12 cellular contexts compared by ENCODE assay signal in genomic region chr21:39037807-39038405, GRCh38.
DNase-seq lines count a peak whose midpoint lies in the region; ATAC-seq and TF ChIP-seq lines count a peak whose summit lies in the region.
"Had no signal": no experiment of that assay in that cellular context is flagged by ENCODE, and none has a peak within 500 bp of the region (broad histone marks: within the 10 kb centered on the region; RNA-seq: fewer than 3 reads in every experiment).

No MANE protein-coding gene starts in this region.

- no peaks in the 10 kb centered on the region for H3K36me3 Mint-ChIP-seq in activated T-cell treated with anti-CD3 and anti-CD28 coated beads, Interleukin-2, amount 50 U/mL, for 72 hours (ENCODE audit: insufficient read depth in 2 of 2)
- H3K36me3 Mint-ChIP-seq in endodermal cell (ENCODE audit: low read depth): no peaks in the 10 kb centered on the region

- TF ChIP-seq POLR2A in NB4 (IDR thresholded peaks at IDR 0.05; ENCODE audit: extremely low read depth, insufficient read length): no peak

- no peaks in the 10 kb centered on the region for H4K20me1 ChIP-seq in smooth muscle cell (ENCODE audit: low read depth)

- POLR2A ChIA-PET in HEK293T (lab: Yijun Ruan, JAX): no interaction called here

- no peak overlapping the region for H3K4me3 Mint-ChIP-seq in activated T-cell treated with anti-CD3 and anti-CD28 coated beads, Interleukin-2, amount 50 U/mL, for 72 hours
- H3K4me3 Mint-ChIP-seq in endodermal cell: no peak overlapping the region
- H3K4me3 Mint-ChIP-seq: activated CD4-positive, alpha-beta T cell treated with anti-CD3 and anti-CD28 coated beads, Interleukin-2, amount 10 ng/mL, durations not matched to agents 24 days and 14 days had no signal

- no peak overlapping the region for H3K27ac ChIP-seq in endodermal cell (ENCODE audit: low read depth, low read length)
- H3K27ac ChIP-seq in smooth muscle cell (ENCODE audit: low read depth): no peak overlapping the region
- H3K27ac ChIP-seq: breast epithelium had no signal

- no peaks in the 10 kb centered on the region for H3K4me1 ChIP-seq in endodermal cell (ENCODE audit: control insufficient read depth, insufficient read depth, low read length)
- H3K4me1 ChIP-seq in smooth muscle cell (ENCODE audit: low read depth): no peaks in the 10 kb centered on the region
- H3K4me1 ChIP-seq: breast epithelium had no signal

- CTCF ChIA-PET in HEK293T (lab: Yijun Ruan, JAX): interaction anchor here (1.1 kb wide), 1 partner anchor 49 kb away, joined by 3 read pairs; no protein-coding TSS in a partner anchor

- no peak overlapping the region for H3K4me2 ChIP-seq in smooth muscle cell

- TF ChIP-seq CTCF in NB4 (IDR thresholded peaks at IDR 0.05; ENCODE audit: low read depth, low read length) (peak; percentile 37), endodermal cell (conservative IDR thresholded peaks at IDR 0.05) (peak; percentile 75), smooth muscle cell (IDR thresholded peaks at IDR 0.05; ENCODE audit: borderline replicate concordance, insufficient read depth, poor library complexity, severe bottlenecking) (peak; percentile 3)

- no peaks in the 10 kb centered on the region for H3K27me3 ChIP-seq in endodermal cell (ENCODE audit: control insufficient read depth, insufficient read depth, low read length, poor library complexity, severe bottlenecking)
- no peaks in the 10 kb centered on the region for H3K27me3 ChIP-seq in smooth muscle cell (ENCODE audit: low read depth)
- H3K27me3 ChIP-seq: breast epithelium had no signal

- DNase-seq in activated T-cell treated with anti-CD3 and anti-CD28 coated beads, Interleukin-2, amount 50 U/mL, for 72 hours: peak in 1 of 2 donors; percentile 7
- no peak for DNase-seq in activated T-cell treated with anti-CD3 and anti-CD28 coated beads, Interleukin-2, amount 50 U/mL, for 48 hours
- DNase-seq in NB4 (ENCODE audit: low read depth) (no peak), endodermal cell (peak; percentile 87), smooth muscle cell (lab: John Stamatoyannopoulos, UW; ENCODE audit: unreplicated experiment) (no peak), SIG-M5 treated with dmso at 0.1 percent for 504 hours (lab: John Stamatoyannopoulos, UW; ENCODE audit: unreplicated experiment) (no peak), islet precursor cell (no peak), HEK293T (ENCODE audit: extremely low spot score) (no peak)
- DNase-seq: activated CD4-positive, alpha-beta T cell treated with anti-CD3 and anti-CD28 coated beads, Interleukin-2, amount 10 ng/mL, durations not matched to agents 24 days and 14 days; activated gamma-delta T cell; T-helper 1 cell had no signal

- ATAC-seq in activated T-cell treated with anti-CD3 and anti-CD28 coated beads, Interleukin-2, amount 50 U/mL, for 72 hours (replicated peaks in 1 of 2): peak; percentile 18 to 51

- H3F3A ChIP-seq in smooth muscle cell (ENCODE audit: low read depth): no peaks in the 10 kb centered on the region

- H3K4me1 Mint-ChIP-seq in activated T-cell treated with anti-CD3 and anti-CD28 coated beads, Interleukin-2, amount 50 U/mL, for 72 hours (ENCODE audit: low read depth): peaks cover 24% of the 10 kb centered on the region
- no peaks in the 10 kb centered on the region for H3K4me1 Mint-ChIP-seq in endodermal cell

- H3K4me3 ChIP-seq in NB4 (ENCODE audit: low read depth, low read length) (no peak overlapping the region), endodermal cell (ENCODE audit: low read length) (no peak overlapping the region), smooth muscle cell (no peak overlapping the region)
- H3K4me3 ChIP-seq: breast epithelium had no signal

- peaks cover 10% of the 10 kb centered on the region for H3K27me3 Mint-ChIP-seq in activated T-cell treated with anti-CD3 and anti-CD28 coated beads, Interleukin-2, amount 50 U/mL, for 72 hours (ENCODE audit: low read depth)
- H3K27me3 Mint-ChIP-seq in endodermal cell (ENCODE audit: insufficient read depth): no peaks in the 10 kb centered on the region

- no peaks in the 10 kb centered on the region for H3K9me3 Mint-ChIP-seq in activated T-cell treated with anti-CD3 and anti-CD28 coated beads, Interleukin-2, amount 50 U/mL, for 72 hours
- no peaks in the 10 kb centered on the region for H3K9me3 Mint-ChIP-seq in endodermal cell

- no peaks in the 10 kb centered on the region for H3K79me2 ChIP-seq in smooth muscle cell (ENCODE audit: low read depth)

- H3K9me3 ChIP-seq in endodermal cell (ENCODE audit: control insufficient read depth, low read length) (no peaks in the 10 kb centered on the region), smooth muscle cell (replicated peaks; ENCODE audit: low read depth) (no peaks in the 10 kb centered on the region)
- H3K9me3 ChIP-seq: breast epithelium had no signal

- 89 to 91% methylated on average over 6 to 11 of the region's 11 CpGs for WGBS in endodermal cell (ENCODE audit: insufficient coverage in 1 of 2, insufficient read length in 1 of 2), 2 experiments
- WGBS in smooth muscle cell (ENCODE audit: low lambda C conversion rate): 80% methylated on average over 11 of the region's 11 CpGs

- no peak overlapping the region for H2AFZ ChIP-seq in smooth muscle cell (ENCODE audit: low read depth)

- H3K27ac Mint-ChIP-seq in activated T-cell treated with anti-CD3 and anti-CD28 coated beads, Interleukin-2, amount 50 U/mL, for 72 hours: no peak overlapping the region
- no peak overlapping the region for H3K27ac Mint-ChIP-seq in endodermal cell
- H3K27ac Mint-ChIP-seq: activated CD4-positive, alpha-beta T cell treated with anti-CD3 and anti-CD28 coated beads, Interleukin-2, amount 10 ng/mL, durations not matched to agents 24 days and 14 days had no signal

- H3K9ac ChIP-seq in endodermal cell (ENCODE audit: extremely low read depth, low read length, poor library complexity, severe bottlenecking) (no peak overlapping the region), smooth muscle cell (ENCODE audit: low read depth) (no peak overlapping the region)

- no peaks in the 10 kb centered on the region for H3K36me3 ChIP-seq in endodermal cell (ENCODE audit: control insufficient read depth, insufficient read depth, low read length)
- no peaks in the 10 kb centered on the region for H3K36me3 ChIP-seq in smooth muscle cell (ENCODE audit: low read depth)
- H3K36me3 ChIP-seq: breast epithelium had no signal

TF ChIP-seq in HEK293T, 16 proteins besides CTCF, POLR2A, EP300 and RAD21:
- TF ChIP-seq ELF4 (IDR thresholded peaks at IDR 0.05) (no peak), L3MBTL2 (conservative IDR thresholded peaks at IDR 0.05) (no peak), NFRKB (IDR thresholded peaks at IDR 0.05) (no peak)

Comparison
In these comparisons a context has a peak if more than half of its experiments do, and no peak if none do; other contexts are left out.
1. CTCF ChIP-seq: peak in every context shown above with its lines; median percentile 75 in endodermal cell; 37 in NB4; 3 in smooth muscle cell.